Comparison of ENCODE assay signal across 1 cellular context in genomic region chr19:3700242-3701032, GRCh38.
A peak's percentile ranks its signal among the peaks of the same experiment; 100 is the strongest.
TF ChIP-seq lines count a peak whose summit lies in the region.

Gene PIP5K1C (minus strand): TSS chr19:3700468. CDS start chr19:3700390, 78 bp downstream.

TF ChIP-seq in HepG2, 621 proteins besides CTCF, POLR2A, EP300 and RAD21 (continued from another document and continues in another):
- no peak for TF ChIP-seq ZNF276 (CRISPR knock-in tag; IDR thresholded peaks at IDR 0.05; ENCODE audit: low read depth)
- no peak for TF ChIP-seq USF2 (IDR thresholded peaks at IDR 0.05; ENCODE audit: low read depth, low read length)
- TF ChIP-seq USF2 (CRISPR knock-in tag; IDR thresholded peaks at IDR 0.05; ENCODE audit: borderline replicate concordance), result no peak
- peak; percentile 30; the same call in 1 of the 2 replicates for TF ChIP-seq ZNF574 (CRISPR knock-in tag; IDR thresholded peaks at IDR 0.05)
- TF ChIP-seq KMT2A (CRISPR knock-in tag; IDR thresholded peaks at IDR 0.05), result no peak
- peak; percentile 88 for TF ChIP-seq MNT (IDR thresholded peaks at IDR 0.05)
- TF ChIP-seq ZNF101 (CRISPR knock-in tag; IDR thresholded peaks at IDR 0.05; ENCODE audit: borderline replicate concordance, low read depth), result no peak
- no peak for TF ChIP-seq HOMEZ (CRISPR knock-in tag; IDR thresholded peaks at IDR 0.05; ENCODE audit: low read depth)
- TF ChIP-seq NFE2 (CRISPR knock-in tag; IDR thresholded peaks at IDR 0.05), result no peak
- no peak for TF ChIP-seq FOXK1 (CRISPR knock-in tag; IDR thresholded peaks at IDR 0.05; ENCODE audit: borderline replicate concordance, low read depth)
- no peak for TF ChIP-seq JUNB (CRISPR knock-in tag; IDR thresholded peaks at IDR 0.05; ENCODE audit: borderline replicate concordance)
- TF ChIP-seq CC2D1A (CRISPR knock-in tag; IDR thresholded peaks at IDR 0.05), result no peak
- no peak for TF ChIP-seq SOX6 (IDR thresholded peaks at IDR 0.05)
- TF ChIP-seq SOX6 (CRISPR knock-in tag; IDR thresholded peaks at IDR 0.05), result no peak
- no peak for TF ChIP-seq SRF (IDR thresholded peaks at IDR 0.05; ENCODE audit: low read depth, low read length)
- TF ChIP-seq ZNF121 (CRISPR knock-in tag; IDR thresholded peaks at IDR 0.05), result no peak
- TF ChIP-seq ZNF776 (CRISPR knock-in tag; IDR thresholded peaks at IDR 0.05), result no peak
- no peak for TF ChIP-seq ZNF816 (CRISPR knock-in tag; IDR thresholded peaks at IDR 0.05; ENCODE audit: borderline replicate concordance)
- TF ChIP-seq BCL3 (CRISPR knock-in tag; IDR thresholded peaks at IDR 0.05), result no peak
- TF ChIP-seq HINFP (CRISPR knock-in tag; IDR thresholded peaks at IDR 0.05; ENCODE audit: low read depth), result no peak
- TF ChIP-seq ZNF230 (CRISPR knock-in tag; IDR thresholded peaks at IDR 0.05), result no peak
- no peak for TF ChIP-seq XRCC5 (optimal IDR thresholded peaks at IDR 0.05; ENCODE audit: low read length)
- TF ChIP-seq ZNF441 (CRISPR knock-in tag; IDR thresholded peaks at IDR 0.05; ENCODE audit: borderline replicate concordance), result 0 out of 2 replicates have a peak, but pooled peaks have one; percentile 49
- TF ChIP-seq CBFB (CRISPR knock-in tag; IDR thresholded peaks at IDR 0.05), result no peak
- TF ChIP-seq ZBTB38 (CRISPR knock-in tag; IDR thresholded peaks at IDR 0.05), result peak; percentile 41; the same call in 1 of the 2 replicates
- TF ChIP-seq ZNF639 (CRISPR knock-in tag; conservative IDR thresholded peaks at IDR 0.05), result no peak
- TF ChIP-seq HIC2 (CRISPR knock-in tag; IDR thresholded peaks at IDR 0.05; ENCODE audit: low read depth), result no peak
- TF ChIP-seq ZNF609 (CRISPR knock-in tag; IDR thresholded peaks at IDR 0.05; ENCODE audit: borderline replicate concordance), result no peak
- no peak for TF ChIP-seq MYC (CRISPR knock-in tag; IDR thresholded peaks at IDR 0.05; ENCODE audit: borderline replicate concordance)
- TF ChIP-seq ZNF772 (CRISPR knock-in tag; IDR thresholded peaks at IDR 0.05), result peak; percentile 40; the same call in 1 of the 2 replicates
- no peak for TF ChIP-seq HDAC2 (CRISPR knock-in tag; IDR thresholded peaks at IDR 0.05)
- no peak for TF ChIP-seq PHF20 (CRISPR knock-in tag; IDR thresholded peaks at IDR 0.05)
- TF ChIP-seq YY1 (IDR thresholded peaks at IDR 0.05; ENCODE audit: insufficient read depth, insufficient replicate concordance, low read depth, low read length), result no peak
- TF ChIP-seq ZNF382 (CRISPR knock-in tag; IDR thresholded peaks at IDR 0.05; ENCODE audit: borderline replicate concordance), result no peak
- no peak for TF ChIP-seq ZNF644 (CRISPR knock-in tag; IDR thresholded peaks at IDR 0.05; ENCODE audit: low read depth)
